17 cellular contexts compared by ENCODE assay signal in genomic region chr12:15851919-15852318, GRCh38.
"Had no signal": no experiment of that assay in that cellular context is flagged by ENCODE, and none has a peak within 500 bp of the region (broad histone marks: within the 10 kb centered on the region; RNA-seq: fewer than 3 reads in every experiment).

No MANE protein-coding gene starts in this region.

- H3K9ac ChIP-seq: neural progenitor cell had no signal

- H3K36me3 ChIP-seq: adrenal gland, esophagus squamous epithelium, heart right ventricle, neural progenitor cell, stomach, thoracic aorta had no signal

- H3K4me3 ChIP-seq: adrenal gland, esophagus squamous epithelium, heart right ventricle, neural progenitor cell, stomach, thoracic aorta had no signal

- H3K4me1 ChIP-seq: adrenal gland had no signal

- H3K27ac Mint-ChIP-seq: activated CD4-positive, alpha-beta T cell treated with anti-CD3 and anti-CD28 coated beads, Interleukin-2, amount 10 ng/mL, durations not matched to agents 7 days and 5 days had no signal

- H3K27me3 ChIP-seq: adrenal gland, esophagus squamous epithelium, heart right ventricle, neural progenitor cell, stomach had no signal

- H3K4me1 Mint-ChIP-seq: activated CD4-positive, alpha-beta T cell treated with anti-CD3 and anti-CD28 coated beads, Interleukin-2, amount 10 ng/mL, durations not matched to agents 7 days and 5 days had no signal

- DNase-seq: activated CD4-positive, alpha-beta T cell treated with anti-CD3 and anti-CD28 coated beads, Interleukin-2, amount 10 ng/mL, durations not matched to agents 7 days and 5 days; activated CD4-positive, CD25-positive, alpha-beta regulatory T cell; activated CD8-positive, alpha-beta memory T cell treated with anti-CD3 and anti-CD28 coated beads for 24 hours; activated naive CD4-positive, alpha-beta T cell treated with anti-CD3 and anti-CD28 coated beads, Interleukin-2, amount 50 U/mL, for 16 hours; adrenal gland; dermis blood vessel endothelial cell; esophagus squamous epithelium; foreskin melanocyte; heart right ventricle; islet precursor cell; retina; stimulated activated CD4-positive, alpha-beta T cell treated with anti-CD3 and anti-CD28 coated beads, Interleukin-15, amount 100 ng/mL, for 24 hours; stimulated activated CD4-positive, alpha-beta T cell treated with anti-CD3 and anti-CD28 coated beads, Interleukin-4, amount 100 ng/mL, for 24 hours; stomach; T-helper 1 cell had no signal

- H3K36me3 Mint-ChIP-seq: neural progenitor cell had no signal

- H3K4me3 Mint-ChIP-seq: activated CD4-positive, alpha-beta T cell treated with anti-CD3 and anti-CD28 coated beads, Interleukin-2, amount 10 ng/mL, durations not matched to agents 7 days and 5 days; neural progenitor cell had no signal

- H3K9me3 Mint-ChIP-seq: activated CD4-positive, alpha-beta T cell treated with anti-CD3 and anti-CD28 coated beads, Interleukin-2, amount 10 ng/mL, durations not matched to agents 7 days and 5 days; neural progenitor cell had no signal

- H3K4me2 ChIP-seq: neural progenitor cell had no signal

- H2AFZ ChIP-seq: neural progenitor cell had no signal

- H3K27ac ChIP-seq: adrenal gland, neural progenitor cell, stomach, thoracic aorta had no signal

- H3K9me3 ChIP-seq: adrenal gland, esophagus squamous epithelium, heart right ventricle, stomach, thoracic aorta had no signal
